ENCODE assay signal across 1 cellular context in genomic region chr2:157257312-157258252, GRCh38.
TF ChIP-seq lines count a peak whose summit lies in the region.

Gene GALNT5 (plus strand): TSS chr2:157257705. CDS start chr2:157258083, 378 bp downstream.

TF ChIP-seq in K562, 482 proteins besides CTCF, POLR2A, EP300 and RAD21 (continued from another document):
- TF ChIP-seq AFF1 (IDR thresholded peaks at IDR 0.05; ENCODE audit: low read depth in 1 of 2, partially characterized antibody in 2 of 2) (peak in 1 of 2 experiments; percentile 74), ZSCAN32 (CRISPR knock-in tag; IDR thresholded peaks at IDR 0.05) (0 out of 2 replicates have a peak, but pooled peaks have one; percentile 8), NRF1 (conservative IDR thresholded peaks at IDR 0.05 in 1 of 2, IDR thresholded peaks at IDR 0.05 in 1 of 2) (peak; percentile 16 to 27; a peak in 1 of 4 replicates)
